ENCODE assay signal across 11 cellular contexts in the genomic region with DNA sequence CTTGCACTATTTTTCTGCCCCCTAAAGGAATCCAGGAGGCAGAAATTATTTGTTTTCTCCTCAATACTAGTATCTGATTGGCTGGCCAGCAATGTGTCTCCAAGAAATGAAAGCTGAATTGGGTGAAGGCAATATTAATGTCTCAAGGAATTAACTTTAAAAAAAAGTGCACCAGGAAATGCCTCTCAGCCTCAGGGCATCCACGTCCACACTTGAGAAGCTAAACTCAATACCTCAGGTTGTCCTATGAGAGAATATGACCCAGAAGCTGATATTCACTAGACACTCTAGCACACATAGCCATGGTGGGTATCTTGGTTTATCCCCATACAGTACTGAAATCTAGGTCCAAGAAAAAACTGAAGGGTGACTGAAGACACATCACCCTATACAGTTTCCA. TPM values are rescaled to one million over a fixed set of nuclear protein-coding genes. Genes with fewer than 3 reads are reported as not detected.
DNase-seq lines count a peak whose midpoint lies in the region; ATAC-seq and TF ChIP-seq lines count a peak whose summit lies in the region.
"Had no signal": no experiment of that assay in that cellular context is flagged by ENCODE, and none has a peak within 500 bp of the region (broad histone marks: within the 10 kb centered on the region; RNA-seq: fewer than 3 reads in every experiment).

No MANE protein-coding gene starts in this region.

- intact Hi-C loops in CD8-positive, alpha-beta T cell (cut with DNase I, micrococcal nuclease) = loop anchor here in 1 of 2 experiments (5.0 to 10.0 kb wide), 4 partner anchors 294 to 1558 kb away; partner anchors contain the start of genes ZNF254, ZNF43 and ZNF675
- intact Hi-C loops in naive thymus-derived CD4-positive, alpha-beta T cell (cut with micrococcal nuclease) = loop anchor here in 1 of 2 donors (10.0 kb wide), 1 partner anchor 758 kb away; the partner anchor contains the start of gene ZNF492
- intact Hi-C loops in esophagus squamous epithelium (cut with DNase I) = no loop called here

- TF ChIP-seq POLR2A in esophagus squamous epithelium (IDR thresholded peaks at IDR 0.05) = no peak

- H3K9me3 Mint-ChIP-seq in CD8-positive, alpha-beta T cell = peaks cover 7% of the 10 kb centered on the region
- peaks cover 0 to 36% (median 21%) of the 10 kb centered on the region in 11 donors for H3K9me3 Mint-ChIP-seq in naive thymus-derived CD4-positive, alpha-beta T cell

- H4K20me1 ChIP-seq in Loucy (ENCODE audit: insufficient read depth, low read length, poor library complexity, severe bottlenecking) = peaks cover 45% of the 10 kb centered on the region

- DNase-seq in CD8-positive, alpha-beta T cell = no peak
- DNase-seq in cardiac fibroblast (ENCODE audit: low read depth in 2 of 2) (peak; percentile 2 to 28), cerebellar cortex (ENCODE audit: low spot score) (no peak), esophagus squamous epithelium (lab: John Stamatoyannopoulos, UW) (no peak), amygdala (lab: John Stamatoyannopoulos, UW) (no peak)
- no peak for DNase-seq in naive thymus-derived CD4-positive, alpha-beta T cell
- DNase-seq in activated effector memory CD4-positive, alpha-beta T cell treated with anti-CD3 and anti-CD28 coated beads, Interleukin-2, amount 50 U/mL, for 16 hours = no peak
- DNase-seq: MV-4-11 had no signal

- no peak overlapping the region for H2AFZ ChIP-seq in Loucy (ENCODE audit: low read length)

- peaks cover 5% of the 10 kb centered on the region for H3K36me3 ChIP-seq in CD8-positive, alpha-beta T cell (ENCODE audit: insufficient read depth, low read length)
- H3K36me3 ChIP-seq in Loucy (ENCODE audit: insufficient read depth, low read length) (peaks cover 6% of the 10 kb centered on the region; the same call in 1 of the 2 replicates), esophagus squamous epithelium (peaks cover 0 to 47% (median 5%) of the 10 kb centered on the region in 3 donors)
- H3K36me3 ChIP-seq in naive thymus-derived CD4-positive, alpha-beta T cell (ENCODE audit: control insufficient read depth in 2 of 3, insufficient read depth in 3 of 3, low read length in 3 of 3) = peaks cover 0 to 27% (median 0%) of the 10 kb centered on the region in 3 experiments

- CTCF ChIA-PET in CD8-positive, alpha-beta T cell (lab: Charles Lee) = interaction anchor here (4.0 kb wide), 1 partner anchor 8 kb away, joined by 12 read pairs; no protein-coding TSS in a partner anchor
- CTCF ChIA-PET in naive thymus-derived CD4-positive, alpha-beta T cell (lab: Charles Lee) = interaction anchor here (1.1 kb wide), 1 partner anchor 141 kb away, joined by 3 read pairs; no protein-coding TSS in a partner anchor

- peaks cover 30% of the 10 kb centered on the region for H3K4me1 ChIP-seq in CD8-positive, alpha-beta T cell (ENCODE audit: insufficient read depth, low read length)
- H3K4me1 ChIP-seq in Loucy (ENCODE audit: insufficient read depth, low read length, poor library complexity, severe bottlenecking) (peaks cover 28% of the 10 kb centered on the region), esophagus squamous epithelium (peaks cover 12 to 62% (median 14%) of the 10 kb centered on the region in 3 donors)
- peaks cover 12 to 16% of the 10 kb centered on the region in 2 donors for H3K4me1 ChIP-seq in naive thymus-derived CD4-positive, alpha-beta T cell (ENCODE audit: control insufficient read depth in 2 of 2, insufficient read depth in 2 of 2, low read length in 2 of 2)

- no peaks in the 10 kb centered on the region for H3K9me2 ChIP-seq in Loucy (replicated peaks; ENCODE audit: low read depth, low read length)

- peak overlapping the region; percentile 41 for H3K27ac Mint-ChIP-seq in CD8-positive, alpha-beta T cell
- peak overlapping the region in 7 of 9 donors; percentile 73 to 99 (median 97) for H3K27ac Mint-ChIP-seq in naive thymus-derived CD4-positive, alpha-beta T cell

- no peak overlapping the region for H3K4me3 ChIP-seq in CD8-positive, alpha-beta T cell (ENCODE audit: low read depth, low read length)
- H3K4me3 ChIP-seq in Loucy (ENCODE audit: low read length, poor library complexity, severe bottlenecking) = peak overlapping the region; percentile 97
- H3K4me3 ChIP-seq in cardiac fibroblast (replicated peaks in 1 of 2; ENCODE audit: low read depth in 2 of 2, low read length in 2 of 2) = no peak overlapping the region
- peak overlapping the region; percentile 96 for H3K4me3 ChIP-seq in naive thymus-derived CD4-positive, alpha-beta T cell (ENCODE audit: low read length)
- no peak overlapping the region for H3K4me3 ChIP-seq in esophagus squamous epithelium

- H3K9ac ChIP-seq in Loucy (ENCODE audit: low read depth, low read length, poor library complexity, severe bottlenecking) = peak overlapping the region; percentile 97

- peaks cover 67% of the 10 kb centered on the region for H3K79me2 ChIP-seq in Loucy (ENCODE audit: insufficient read depth, low read length)

- TF ChIP-seq CTCF in CD8-positive, alpha-beta T cell (IDR thresholded peaks at IDR 0.05) = no peak
- TF ChIP-seq CTCF in Loucy (conservative IDR thresholded peaks at IDR 0.05; ENCODE audit: low read length) (no peak), cardiac fibroblast (IDR thresholded peaks at IDR 0.05; ENCODE audit: low read depth, low read length) (no peak), esophagus squamous epithelium (IDR thresholded peaks at IDR 0.05) (no peak)

- H3K4me1 Mint-ChIP-seq in CD8-positive, alpha-beta T cell (ENCODE audit: low read depth) = peaks cover 59% of the 10 kb centered on the region
- peaks cover 4 to 64% (median 55%) of the 10 kb centered on the region in 7 donors for H3K4me1 Mint-ChIP-seq in naive thymus-derived CD4-positive, alpha-beta T cell

- peaks cover 54% of the 10 kb centered on the region for H3K36me3 Mint-ChIP-seq in CD8-positive, alpha-beta T cell
- H3K36me3 Mint-ChIP-seq in naive thymus-derived CD4-positive, alpha-beta T cell = peaks cover 13 to 62% (median 41%) of the 10 kb centered on the region in 5 donors

- H3F3A ChIP-seq in Loucy (ENCODE audit: low read depth) = no peaks in the 10 kb centered on the region

- peak overlapping the region; percentile 98 for H3K4me2 ChIP-seq in Loucy (ENCODE audit: low read depth, low read length, poor library complexity, severe bottlenecking)

- H3K27me3 Mint-ChIP-seq in CD8-positive, alpha-beta T cell (ENCODE audit: low read depth) = no peaks in the 10 kb centered on the region
- H3K27me3 Mint-ChIP-seq in naive thymus-derived CD4-positive, alpha-beta T cell = no peaks in the 10 kb centered on the region

- POLR2A ChIA-PET in CD8-positive, alpha-beta T cell (lab: Charles Lee) = interaction anchor here (1.2 to 3.3 kb wide), 3 partner anchors 11 to 641 kb away, joined by 4 to 16 read pairs (median 6); no protein-coding TSS in a partner anchor
- POLR2A ChIA-PET in naive thymus-derived CD4-positive, alpha-beta T cell (lab: Charles Lee) = interaction anchor here (1.2 to 4.3 kb wide), 2 partner anchors 17 to 120 kb away, joined by 4 to 29 read pairs; no protein-coding TSS in a partner anchor

- H3K9me3 ChIP-seq in CD8-positive, alpha-beta T cell (ENCODE audit: low read length) = no peaks in the 10 kb centered on the region
- H3K9me3 ChIP-seq in Loucy (ENCODE audit: insufficient read depth, low read depth, low read length) (no peaks in the 10 kb centered on the region), esophagus squamous epithelium (peaks cover 0 to 15% (median 0%) of the 10 kb centered on the region in 3 donors)
- peaks cover 0 to 22% (median 0%) of the 10 kb centered on the region in 3 experiments for H3K9me3 ChIP-seq in naive thymus-derived CD4-positive, alpha-beta T cell (ENCODE audit: control insufficient read depth in 2 of 3, low read length in 3 of 3)
- H3K9me3 ChIP-seq: vagina had no signal

- 46 to 50% methylated on average over 1 of the region's 1 CpG for WGBS in esophagus squamous epithelium, 2 donors

- H3K27ac ChIP-seq in CD8-positive, alpha-beta T cell (ENCODE audit: low read depth, low read length) = no peak overlapping the region
- H3K27ac ChIP-seq in naive thymus-derived CD4-positive, alpha-beta T cell (ENCODE audit: low read depth, low read length) = no peak overlapping the region
- H3K27ac ChIP-seq in esophagus squamous epithelium = peak overlapping the region in 2 of 4 donors; percentile 94 to 97

- H3K4me3 Mint-ChIP-seq in CD8-positive, alpha-beta T cell = peak overlapping the region; percentile 98
- H3K4me3 Mint-ChIP-seq in naive thymus-derived CD4-positive, alpha-beta T cell = peak overlapping the region; percentile 25 to 99 (median 98)

- no peaks in the 10 kb centered on the region for H3K27me3 ChIP-seq in CD8-positive, alpha-beta T cell (ENCODE audit: insufficient read depth, low read length)
- H3K27me3 ChIP-seq in Loucy (ENCODE audit: insufficient read depth, low read length, poor library complexity, severe bottlenecking) (peaks cover 4% of the 10 kb centered on the region), esophagus squamous epithelium (no peaks in the 10 kb centered on the region)
- H3K27me3 ChIP-seq in naive thymus-derived CD4-positive, alpha-beta T cell (ENCODE audit: control insufficient read depth in 2 of 2, insufficient read depth in 2 of 2, low read length in 2 of 2) = no peaks in the 10 kb centered on the region
- H3K27me3 ChIP-seq: vagina had no signal

- no peak for ATAC-seq in CD8-positive, alpha-beta T cell
- no peak for ATAC-seq in naive thymus-derived CD4-positive, alpha-beta T cell
- ATAC-seq: Right ventricle myocardium inferior had no signal

RNA-seq across cellular contexts. Expression of gene ZNF91, which starts 2.1 kb away (rescaled TPM):
- total RNA-seq in CD8-positive, alpha-beta T cell = 10 to 100 TPM; 90.1 to 90.4 TPM
- 100 to 1,000 TPM in 2 of 5 experiments, 10 to 100 TPM in 3; 40.5 to 165 (median 90.6) TPM for total RNA-seq in naive thymus-derived CD4-positive, alpha-beta T cell
- polyA plus RNA-seq in naive thymus-derived CD4-positive, alpha-beta T cell = 10 to 100 TPM; 55.8 to 56.7 TPM
- total RNA-seq in esophagus squamous epithelium = 10 to 100 TPM; 11.7 to 40.4 (median 26.0) TPM

Comparison
In these comparisons a context has a peak if more than half of its experiments do, and no peak if none do; other contexts are left out.
1. DNase-seq: peak in cardiac fibroblast (2 of 2); none in CD8-positive, alpha-beta T cell (0 of 7), naive thymus-derived CD4-positive, alpha-beta T cell (0 of 9), cerebellar cortex (single experiment), activated effector memory CD4-positive, alpha-beta T cell treated with anti-CD3 and anti-CD28 coated beads, Interleukin-2, amount 50 U/mL, for 16 hours (single experiment), esophagus squamous epithelium (single experiment) and amygdala (0 of 56).
2. H3K4me3 ChIP-seq: peak in Loucy (single experiment) and naive thymus-derived CD4-positive, alpha-beta T cell (single experiment); none in CD8-positive, alpha-beta T cell (single experiment), cardiac fibroblast (0 of 2) and esophagus squamous epithelium (0 of 4).